13 cellular contexts compared by ENCODE assay signal in the genomic region with DNA sequence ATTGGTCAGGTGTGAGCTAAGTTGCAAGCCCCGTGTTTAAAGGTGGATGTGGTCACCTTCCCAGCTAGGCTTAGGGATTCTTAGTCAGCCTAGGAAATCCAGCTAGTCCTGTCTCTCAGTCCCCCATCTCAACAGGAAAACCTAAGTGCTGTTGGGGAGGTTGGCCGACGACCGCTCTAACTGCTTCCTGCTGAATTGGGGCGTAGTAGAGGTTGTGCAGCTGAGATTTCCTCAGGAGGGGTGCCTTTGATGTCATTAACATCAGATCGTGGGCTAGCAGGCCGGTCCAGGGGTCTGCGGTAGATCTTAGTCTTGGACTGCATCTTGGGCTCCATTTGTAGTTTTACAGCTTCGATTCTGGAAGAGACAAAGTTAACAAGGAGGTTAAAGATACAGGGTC. TPM values are rescaled to one million over a fixed set of nuclear protein-coding genes. Genes with fewer than 3 reads are reported as not detected.
"Had no signal": no experiment of that assay in that cellular context is flagged by ENCODE, and none has a peak within 500 bp of the region (broad histone marks: within the 10 kb centered on the region; RNA-seq: fewer than 3 reads in every experiment).

No MANE protein-coding gene starts in this region.

RNA-seq across cellular contexts. Expression of a gene that starts 9.2 kb away (rescaled TPM):
- total RNA-seq: activated B cell treated with CpG ODN at 0.5 μM for 24 hours; activated CD4-positive, alpha-beta memory T cell treated with anti-CD3 and anti-CD28 coated beads for 36 hours; activated CD4-positive, alpha-beta memory T cell treated with anti-CD3 and anti-CD28 coated beads, Interleukin-2, amount 10 ng/mL, durations not matched to agents 7 days and 5 days; activated CD4-positive, alpha-beta T cell treated with anti-CD3 and anti-CD28 coated beads for 36 hours; activated CD4-positive, alpha-beta T cell treated with anti-CD3 and anti-CD28 coated beads, Interleukin-2, amount 10 ng/mL, durations not matched to agents 24 days and 14 days; activated CD4-positive, alpha-beta T cell treated with anti-CD3 and anti-CD28 coated beads, Interleukin-2, amount 10 ng/mL, durations not matched to agents 7 days and 5 days; activated CD8-positive, alpha-beta memory T cell treated with anti-CD3 and anti-CD28 coated beads for 36 hours; activated CD8-positive, alpha-beta memory T cell treated with anti-CD3 and anti-CD28 coated beads, Interleukin-2, amount 10 ng/mL, durations not matched to agents 7 days and 5 days; activated CD8-positive, alpha-beta T cell treated with anti-CD3 and anti-CD28 coated beads for 36 hours; activated CD8-positive, alpha-beta T cell treated with anti-CD3 and anti-CD28 coated beads, Interleukin-2, amount 10 ng/mL, durations not matched to agents 7 days and 5 days; T-helper 1 cell treated with Interleukin-12 subunit alpha and Interleukin-12 subunit beta and Interleukin-4 antibody, amounts not matched to agents 30 ng/mL and 1 ng/mL, for 36 hours; T-helper 17 cell; T-helper 2 cell treated with Interferon-gamma antibody and Interleukin-4, amounts not matched to agents 100 ng/mL and 5 ng/mL, for 36 hours had no signal
